ENCODE assay signal across 1 cellular context in the genomic region with DNA sequence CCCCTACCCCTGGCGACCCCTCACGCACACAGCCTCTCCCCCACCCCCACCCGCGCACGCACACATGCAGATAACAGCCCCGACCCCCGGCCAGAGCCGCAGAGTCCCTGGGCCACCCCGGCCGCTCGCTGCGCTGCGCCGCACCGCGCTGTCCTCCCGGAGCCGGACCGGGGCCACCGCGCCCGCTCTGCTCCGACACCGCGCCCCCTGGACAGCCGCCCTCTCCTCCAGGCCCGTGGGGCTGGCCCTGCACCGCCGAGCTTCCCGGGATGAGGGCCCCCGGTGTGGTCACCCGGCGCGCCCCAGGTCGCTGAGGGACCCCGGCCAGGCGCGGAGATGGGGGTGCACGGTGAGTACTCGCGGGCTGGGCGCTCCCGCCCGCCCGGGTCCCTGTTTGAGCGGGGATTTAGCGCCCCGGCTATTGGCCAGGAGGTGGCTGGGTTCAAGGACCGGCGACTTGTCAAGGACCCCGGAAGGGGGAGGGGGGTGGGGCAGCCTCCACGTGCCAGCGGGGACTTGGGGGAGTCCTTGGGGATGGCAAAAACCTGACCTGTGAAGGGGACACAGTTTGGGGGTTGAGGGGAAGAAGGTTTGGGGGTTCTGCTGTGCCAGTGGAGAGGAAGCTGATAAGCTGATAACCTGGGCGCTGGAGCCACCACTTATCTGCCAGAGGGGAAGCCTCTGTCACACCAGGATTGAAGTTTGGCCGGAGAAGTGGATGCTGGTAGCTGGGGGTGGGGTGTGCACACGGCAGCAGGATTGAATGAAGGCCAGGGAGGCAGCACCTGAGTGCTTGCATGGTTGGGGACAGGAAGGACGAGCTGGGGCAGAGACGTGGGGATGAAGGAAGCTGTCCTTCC.
TF ChIP-seq lines count a peak whose summit lies in the region.

No MANE protein-coding gene starts in this region.

TF ChIP-seq in HepG2, 621 proteins besides CTCF, POLR2A, EP300 and RAD21 (continued from another document and continues in another):
- TF ChIP-seq, protein P1, sequence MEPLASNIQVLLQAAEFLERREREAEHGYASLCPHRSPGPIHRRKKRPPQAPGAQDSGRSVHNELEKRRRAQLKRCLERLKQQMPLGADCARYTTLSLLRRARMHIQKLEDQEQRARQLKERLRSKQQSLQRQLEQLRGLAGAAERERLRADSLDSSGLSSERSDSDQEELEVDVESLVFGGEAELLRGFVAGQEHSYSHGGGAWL (CRISPR knock-in tag; IDR thresholded peaks at IDR 0.05) = no peak; the same call in 1 of the 2 replicates
- no peak for TF ChIP-seq ZNF879 (CRISPR knock-in tag; IDR thresholded peaks at IDR 0.05)
- TF ChIP-seq ZNF263 (CRISPR knock-in tag; IDR thresholded peaks at IDR 0.05) = peak; percentile 16; the same call in 1 of the 2 replicates
- no peak for TF ChIP-seq PRPF4 (IDR thresholded peaks at IDR 0.05; ENCODE audit: low read depth, low read length, poor library complexity, severe bottlenecking)
- TF ChIP-seq ZNF441 (CRISPR knock-in tag; IDR thresholded peaks at IDR 0.05; ENCODE audit: borderline replicate concordance) = no peak
- TF ChIP-seq, protein P2, sequence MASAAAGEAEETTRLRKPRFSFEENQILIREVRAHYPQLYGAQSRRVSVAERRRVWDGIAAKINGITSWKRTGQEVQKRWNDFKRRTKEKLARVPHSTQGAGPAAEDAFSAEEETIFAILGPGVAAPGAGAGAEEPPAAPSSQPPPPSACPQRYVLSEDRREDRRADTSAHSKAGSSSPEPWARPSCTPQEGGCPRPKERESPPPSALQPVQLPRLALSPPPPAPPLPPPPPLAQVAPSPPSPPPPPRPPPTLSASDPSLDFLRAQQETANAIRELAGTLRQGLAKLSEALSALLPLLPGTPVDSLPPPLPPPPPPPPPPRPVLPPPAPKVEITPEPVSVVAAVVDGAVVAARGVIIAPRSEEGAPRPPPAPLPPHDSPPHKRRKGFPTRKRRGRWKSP (CRISPR knock-in tag; IDR thresholded peaks at IDR 0.05) = peak; percentile 82; the same call in 1 of the 2 replicates
- no peak for TF ChIP-seq JARID2 (CRISPR knock-in tag; IDR thresholded peaks at IDR 0.05; ENCODE audit: insufficient replicate concordance)
- 0 out of 2 replicates have a peak, but pooled peaks have one; percentile 41 for TF ChIP-seq ZBTB7A (CRISPR knock-in tag; IDR thresholded peaks at IDR 0.05)
- TF ChIP-seq, protein P3, sequence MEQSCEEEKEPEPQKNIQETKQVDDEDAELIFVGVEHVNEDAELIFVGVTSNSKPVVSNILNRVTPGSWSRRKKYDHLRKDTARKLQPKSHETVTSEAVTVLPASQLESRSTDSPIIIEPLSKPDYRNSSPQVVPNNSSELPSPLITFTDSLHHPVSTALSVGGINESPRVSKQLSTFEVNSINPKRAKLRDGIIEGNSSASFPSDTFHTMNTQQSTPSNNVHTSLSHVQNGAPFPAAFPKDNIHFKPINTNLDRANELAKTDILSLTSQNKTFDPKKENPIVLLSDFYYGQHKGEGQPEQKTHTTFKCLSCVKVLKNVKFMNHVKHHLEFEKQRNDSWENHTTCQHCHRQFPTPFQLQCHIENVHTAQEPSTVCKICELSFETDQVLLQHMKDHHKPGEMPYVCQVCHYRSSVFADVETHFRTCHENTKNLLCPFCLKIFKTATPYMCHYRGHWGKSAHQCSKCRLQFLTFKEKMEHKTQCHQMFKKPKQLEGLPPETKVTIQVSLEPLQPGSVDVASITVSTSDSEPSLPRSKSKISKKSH (CRISPR knock-in tag; IDR thresholded peaks at IDR 0.05; ENCODE audit: borderline replicate concordance) = no peak
- no peak for TF ChIP-seq TEAD2 (CRISPR knock-in tag; IDR thresholded peaks at IDR 0.05)
- TF ChIP-seq, protein P4, sequence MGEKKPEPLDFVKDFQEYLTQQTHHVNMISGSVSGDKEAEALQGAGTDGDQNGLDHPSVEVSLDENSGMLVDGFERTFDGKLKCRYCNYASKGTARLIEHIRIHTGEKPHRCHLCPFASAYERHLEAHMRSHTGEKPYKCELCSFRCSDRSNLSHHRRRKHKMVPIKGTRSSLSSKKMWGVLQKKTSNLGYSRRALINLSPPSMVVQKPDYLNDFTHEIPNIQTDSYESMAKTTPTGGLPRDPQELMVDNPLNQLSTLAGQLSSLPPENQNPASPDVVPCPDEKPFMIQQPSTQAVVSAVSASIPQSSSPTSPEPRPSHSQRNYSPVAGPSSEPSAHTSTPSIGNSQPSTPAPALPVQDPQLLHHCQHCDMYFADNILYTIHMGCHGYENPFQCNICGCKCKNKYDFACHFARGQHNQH (CRISPR knock-in tag; IDR thresholded peaks at IDR 0.05) = peak; percentile 40; the same call in 1 of the 2 replicates
- TF ChIP-seq, protein P5, sequence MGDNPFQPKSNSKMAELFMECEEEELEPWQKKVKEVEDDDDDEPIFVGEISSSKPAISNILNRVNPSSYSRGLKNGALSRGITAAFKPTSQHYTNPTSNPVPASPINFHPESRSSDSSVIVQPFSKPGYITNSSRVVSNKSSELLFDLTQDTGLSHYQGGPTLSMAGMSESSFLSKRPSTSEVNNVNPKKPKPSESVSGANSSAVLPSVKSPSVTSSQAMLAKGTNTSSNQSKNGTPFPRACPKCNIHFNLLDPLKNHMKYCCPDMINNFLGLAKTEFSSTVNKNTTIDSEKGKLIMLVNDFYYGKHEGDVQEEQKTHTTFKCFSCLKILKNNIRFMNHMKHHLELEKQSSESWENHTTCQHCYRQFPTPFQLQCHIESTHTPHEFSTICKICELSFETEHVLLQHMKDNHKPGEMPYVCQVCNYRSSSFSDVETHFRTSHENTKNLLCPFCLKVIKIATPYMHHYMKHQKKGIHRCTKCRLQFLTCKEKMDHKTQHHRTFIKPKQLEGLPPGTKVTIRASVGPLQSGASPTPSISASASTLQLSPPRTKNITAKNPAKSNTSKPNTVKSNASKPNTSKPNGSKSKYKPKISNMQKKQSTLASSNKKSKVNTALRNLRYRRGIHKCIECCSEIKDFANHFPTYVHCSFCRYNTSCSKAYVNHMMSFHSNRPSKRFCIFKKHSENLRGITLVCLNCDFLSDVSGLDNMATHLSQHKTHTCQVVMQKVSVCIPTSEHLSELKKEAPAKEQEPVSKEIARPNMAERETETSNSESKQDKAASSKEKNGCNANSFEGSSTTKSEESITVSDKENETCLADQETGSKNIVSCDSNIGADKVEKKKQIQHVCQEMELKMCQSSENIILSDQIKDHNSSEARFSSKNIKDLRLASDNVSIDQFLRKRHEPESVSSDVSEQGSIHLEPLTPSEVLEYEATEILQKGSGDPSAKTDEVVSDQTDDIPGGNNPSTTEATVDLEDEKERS (CRISPR knock-in tag; IDR thresholded peaks at IDR 0.05) = 0 out of 2 replicates have a peak, but pooled peaks have one; percentile 42
- TF ChIP-seq, protein P6, sequence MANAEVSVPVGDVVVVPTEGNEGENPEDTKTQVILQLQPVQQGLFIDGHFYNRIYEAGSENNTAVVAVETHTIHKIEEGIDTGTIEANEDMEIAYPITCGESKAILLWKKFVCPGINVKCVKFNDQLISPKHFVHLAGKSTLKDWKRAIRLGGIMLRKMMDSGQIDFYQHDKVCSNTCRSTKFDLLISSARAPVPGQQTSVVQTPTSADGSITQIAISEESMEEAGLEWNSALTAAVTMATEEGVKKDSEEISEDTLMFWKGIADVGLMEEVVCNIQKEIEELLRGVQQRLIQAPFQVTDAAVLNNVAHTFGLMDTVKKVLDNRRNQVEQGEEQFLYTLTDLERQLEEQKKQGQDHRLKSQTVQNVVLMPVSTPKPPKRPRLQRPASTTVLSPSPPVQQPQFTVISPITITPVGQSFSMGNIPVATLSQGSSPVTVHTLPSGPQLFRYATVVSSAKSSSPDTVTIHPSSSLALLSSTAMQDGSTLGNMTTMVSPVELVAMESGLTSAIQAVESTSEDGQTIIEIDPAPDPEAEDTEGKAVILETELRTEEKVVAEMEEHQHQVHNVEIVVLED (CRISPR knock-in tag; IDR thresholded peaks at IDR 0.05; ENCODE audit: borderline replicate concordance) = no peak
- TF ChIP-seq, protein P7, sequence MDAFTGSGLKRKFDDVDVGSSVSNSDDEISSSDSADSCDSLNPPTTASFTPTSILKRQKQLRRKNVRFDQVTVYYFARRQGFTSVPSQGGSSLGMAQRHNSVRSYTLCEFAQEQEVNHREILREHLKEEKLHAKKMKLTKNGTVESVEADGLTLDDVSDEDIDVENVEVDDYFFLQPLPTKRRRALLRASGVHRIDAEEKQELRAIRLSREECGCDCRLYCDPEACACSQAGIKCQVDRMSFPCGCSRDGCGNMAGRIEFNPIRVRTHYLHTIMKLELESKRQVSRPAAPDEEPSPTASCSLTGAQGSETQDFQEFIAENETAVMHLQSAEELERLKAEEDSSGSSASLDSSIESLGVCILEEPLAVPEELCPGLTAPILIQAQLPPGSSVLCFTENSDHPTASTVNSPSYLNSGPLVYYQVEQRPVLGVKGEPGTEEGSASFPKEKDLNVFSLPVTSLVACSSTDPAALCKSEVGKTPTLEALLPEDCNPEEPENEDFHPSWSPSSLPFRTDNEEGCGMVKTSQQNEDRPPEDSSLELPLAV (CRISPR knock-in tag; conservative IDR thresholded peaks at IDR 0.05; ENCODE audit: low read depth) = no peak
- TF ChIP-seq, protein P8, sequence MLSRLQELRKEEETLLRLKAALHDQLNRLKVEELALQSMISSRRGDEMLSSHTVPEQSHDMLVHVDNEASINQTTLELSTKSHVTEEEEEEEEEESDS (CRISPR knock-in tag; IDR thresholded peaks at IDR 0.05; ENCODE audit: borderline replicate concordance) = no peak
- TF ChIP-seq ZNF780A (CRISPR knock-in tag; IDR thresholded peaks at IDR 0.05) = no peak
- TF ChIP-seq ZNF775 (CRISPR knock-in tag; IDR thresholded peaks at IDR 0.05; ENCODE audit: borderline replicate concordance) = no peak
- TF ChIP-seq GFI1 (CRISPR knock-in tag; IDR thresholded peaks at IDR 0.05; ENCODE audit: borderline replicate concordance) = no peak
- TF ChIP-seq, protein P9, sequence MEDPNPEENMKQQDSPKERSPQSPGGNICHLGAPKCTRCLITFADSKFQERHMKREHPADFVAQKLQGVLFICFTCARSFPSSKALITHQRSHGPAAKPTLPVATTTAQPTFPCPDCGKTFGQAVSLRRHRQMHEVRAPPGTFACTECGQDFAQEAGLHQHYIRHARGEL (CRISPR knock-in tag; IDR thresholded peaks at IDR 0.05) = no peak
- no peak for TF ChIP-seq MTA3 (CRISPR knock-in tag; IDR thresholded peaks at IDR 0.05)
- TF ChIP-seq TCF7 (IDR thresholded peaks at IDR 0.05; ENCODE audit: low read depth) = no peak
- no peak for TF ChIP-seq SMC3 (IDR thresholded peaks at IDR 0.05; ENCODE audit: low read length)
- TF ChIP-seq SOX6 (IDR thresholded peaks at IDR 0.05) = no peak
- no peak for TF ChIP-seq SOX6 (CRISPR knock-in tag; IDR thresholded peaks at IDR 0.05)
- peak; percentile 38 for TF ChIP-seq HNRNPLL (IDR thresholded peaks at IDR 0.05; ENCODE audit: low read depth, low read length, poor library complexity, severe bottlenecking)
- TF ChIP-seq, protein P10, sequence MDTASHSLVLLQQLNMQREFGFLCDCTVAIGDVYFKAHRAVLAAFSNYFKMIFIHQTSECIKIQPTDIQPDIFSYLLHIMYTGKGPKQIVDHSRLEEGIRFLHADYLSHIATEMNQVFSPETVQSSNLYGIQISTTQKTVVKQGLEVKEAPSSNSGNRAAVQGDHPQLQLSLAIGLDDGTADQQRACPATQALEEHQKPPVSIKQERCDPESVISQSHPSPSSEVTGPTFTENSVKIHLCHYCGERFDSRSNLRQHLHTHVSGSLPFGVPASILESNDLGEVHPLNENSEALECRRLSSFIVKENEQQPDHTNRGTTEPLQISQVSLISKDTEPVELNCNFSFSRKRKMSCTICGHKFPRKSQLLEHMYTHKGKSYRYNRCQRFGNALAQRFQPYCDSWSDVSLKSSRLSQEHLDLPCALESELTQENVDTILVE (CRISPR knock-in tag; IDR thresholded peaks at IDR 0.05) = no peak
- no peak for TF ChIP-seq SCMH1 (CRISPR knock-in tag; IDR thresholded peaks at IDR 0.05; ENCODE audit: borderline replicate concordance)
- no peak for TF ChIP-seq KLF9 (CRISPR knock-in tag; IDR thresholded peaks at IDR 0.05; ENCODE audit: low read depth)
- TF ChIP-seq, protein P11, sequence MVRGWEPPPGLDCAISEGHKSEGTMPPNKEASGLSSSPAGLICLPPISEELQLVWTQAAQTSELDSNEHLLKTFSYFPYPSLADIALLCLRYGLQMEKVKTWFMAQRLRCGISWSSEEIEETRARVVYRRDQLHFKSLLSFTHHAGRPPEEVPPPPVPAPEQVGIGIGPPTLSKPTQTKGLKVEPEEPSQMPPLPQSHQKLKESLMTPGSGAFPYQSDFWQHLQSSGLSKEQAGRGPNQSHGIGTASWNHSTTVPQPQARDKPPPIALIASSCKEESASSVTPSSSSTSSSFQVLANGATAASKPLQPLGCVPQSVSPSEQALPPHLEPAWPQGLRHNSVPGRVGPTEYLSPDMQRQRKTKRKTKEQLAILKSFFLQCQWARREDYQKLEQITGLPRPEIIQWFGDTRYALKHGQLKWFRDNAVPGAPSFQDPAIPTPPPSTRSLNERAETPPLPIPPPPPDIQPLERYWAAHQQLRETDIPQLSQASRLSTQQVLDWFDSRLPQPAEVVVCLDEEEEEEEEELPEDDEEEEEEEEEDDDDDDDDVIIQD (CRISPR knock-in tag; IDR thresholded peaks at IDR 0.05; ENCODE audit: low read depth) = no peak
- TF ChIP-seq, protein P12, sequence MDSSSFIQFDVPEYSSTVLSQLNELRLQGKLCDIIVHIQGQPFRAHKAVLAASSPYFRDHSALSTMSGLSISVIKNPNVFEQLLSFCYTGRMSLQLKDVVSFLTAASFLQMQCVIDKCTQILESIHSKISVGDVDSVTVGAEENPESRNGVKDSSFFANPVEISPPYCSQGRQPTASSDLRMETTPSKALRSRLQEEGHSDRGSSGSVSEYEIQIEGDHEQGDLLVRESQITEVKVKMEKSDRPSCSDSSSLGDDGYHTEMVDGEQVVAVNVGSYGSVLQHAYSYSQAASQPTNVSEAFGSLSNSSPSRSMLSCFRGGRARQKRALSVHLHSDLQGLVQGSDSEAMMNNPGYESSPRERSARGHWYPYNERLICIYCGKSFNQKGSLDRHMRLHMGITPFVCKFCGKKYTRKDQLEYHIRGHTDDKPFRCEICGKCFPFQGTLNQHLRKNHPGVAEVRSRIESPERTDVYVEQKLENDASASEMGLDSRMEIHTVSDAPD (CRISPR knock-in tag; IDR thresholded peaks at IDR 0.05) = no peak
- TF ChIP-seq, protein P13, sequence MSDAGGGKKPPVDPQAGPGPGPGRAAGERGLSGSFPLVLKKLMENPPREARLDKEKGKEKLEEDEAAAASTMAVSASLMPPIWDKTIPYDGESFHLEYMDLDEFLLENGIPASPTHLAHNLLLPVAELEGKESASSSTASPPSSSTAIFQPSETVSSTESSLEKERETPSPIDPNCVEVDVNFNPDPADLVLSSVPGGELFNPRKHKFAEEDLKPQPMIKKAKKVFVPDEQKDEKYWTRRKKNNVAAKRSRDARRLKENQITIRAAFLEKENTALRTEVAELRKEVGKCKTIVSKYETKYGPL (CRISPR knock-in tag; IDR thresholded peaks at IDR 0.05) = no peak
- TF ChIP-seq, protein P14, sequence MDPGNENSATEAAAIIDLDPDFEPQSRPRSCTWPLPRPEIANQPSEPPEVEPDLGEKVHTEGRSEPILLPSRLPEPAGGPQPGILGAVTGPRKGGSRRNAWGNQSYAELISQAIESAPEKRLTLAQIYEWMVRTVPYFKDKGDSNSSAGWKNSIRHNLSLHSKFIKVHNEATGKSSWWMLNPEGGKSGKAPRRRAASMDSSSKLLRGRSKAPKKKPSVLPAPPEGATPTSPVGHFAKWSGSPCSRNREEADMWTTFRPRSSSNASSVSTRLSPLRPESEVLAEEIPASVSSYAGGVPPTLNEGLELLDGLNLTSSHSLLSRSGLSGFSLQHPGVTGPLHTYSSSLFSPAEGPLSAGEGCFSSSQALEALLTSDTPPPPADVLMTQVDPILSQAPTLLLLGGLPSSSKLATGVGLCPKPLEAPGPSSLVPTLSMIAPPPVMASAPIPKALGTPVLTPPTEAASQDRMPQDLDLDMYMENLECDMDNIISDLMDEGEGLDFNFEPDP (CRISPR knock-in tag; conservative IDR thresholded peaks at IDR 0.05) = 0 out of 2 replicates have a peak, but pooled peaks have one; percentile 94
- TF ChIP-seq ZNF615 (CRISPR knock-in tag; IDR thresholded peaks at IDR 0.05; ENCODE audit: borderline replicate concordance) = no peak
- TF ChIP-seq TBL1XR1 (IDR thresholded peaks at IDR 0.05; ENCODE audit: borderline replicate concordance, low read length, partially characterized antibody) = no peak
- 0 out of 2 replicates have a peak, but pooled peaks have one; percentile 17 for TF ChIP-seq HOXA9 (CRISPR knock-in tag; IDR thresholded peaks at IDR 0.05; ENCODE audit: borderline replicate concordance)
- TF ChIP-seq ZNF572 (CRISPR knock-in tag; IDR thresholded peaks at IDR 0.05) = no peak
